Comparison of ENCODE assay signal across 1 cellular context in the genomic region with DNA sequence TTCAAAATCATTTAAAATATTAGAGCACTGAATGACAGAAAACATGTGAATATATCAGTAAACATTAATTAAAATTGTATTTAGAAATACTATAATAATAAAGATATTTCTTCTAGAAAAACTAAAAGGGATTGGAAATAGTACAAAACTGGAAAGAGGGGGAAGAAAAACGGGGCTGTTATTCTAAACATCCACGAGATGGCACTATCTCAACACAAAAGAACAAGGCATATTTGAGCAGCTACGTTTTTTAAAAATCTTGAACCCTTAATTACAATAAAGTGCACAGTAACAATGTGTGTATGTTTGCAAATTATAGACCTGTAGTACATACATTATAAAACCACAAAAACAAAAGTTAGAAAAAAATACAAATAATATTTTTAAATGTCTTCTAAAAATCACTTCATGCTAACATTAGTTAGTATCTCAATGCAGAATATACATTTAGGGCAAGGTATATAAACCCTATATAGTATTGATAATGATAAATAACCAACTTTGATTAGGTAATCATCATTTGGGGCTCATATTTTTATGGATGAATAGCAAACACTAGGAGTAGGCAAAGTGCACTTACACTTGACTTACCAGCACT.
TF ChIP-seq lines count a peak whose summit lies in the region.

No MANE protein-coding gene starts in this region.

TF ChIP-seq in IMR-90, 13 proteins besides CTCF, POLR2A, EP300 and RAD21:
- TF ChIP-seq SMC3 (IDR thresholded peaks at IDR 0.05; ENCODE audit: low read depth, low read length) (peak; percentile 56), FOS (IDR thresholded peaks at IDR 0.05; ENCODE audit: low read depth, low read length) (no peak)
